10 cellular contexts compared by ENCODE assay signal in genomic region chr4:140085924-140086323, GRCh38.
"Had no signal": no experiment of that assay in that cellular context is flagged by ENCODE, and none has a peak within 500 bp of the region (broad histone marks: within the 10 kb centered on the region; RNA-seq: fewer than 3 reads in every experiment).

No MANE protein-coding gene starts in this region.

- H3K27me3 ChIP-seq: neural progenitor cell, right atrium auricular region had no signal

- H3K9me3 ChIP-seq: left ventricle myocardium inferior, right atrium auricular region had no signal

- H2AFZ ChIP-seq: neural progenitor cell, parathyroid adenoma had no signal

- DNase-seq: activated CD4-positive, alpha-beta T cell treated with anti-CD3 and anti-CD28 coated beads for 4 hours; activated naive CD4-positive, alpha-beta T cell treated with anti-CD3 and anti-CD28 coated beads for 36 hours; caudate nucleus; effector memory CD8-positive, alpha-beta T cell; erythroblast; left ventricle myocardium inferior; SW 1271 had no signal

- H3K27ac ChIP-seq: left ventricle myocardium inferior, neural progenitor cell, parathyroid adenoma, right atrium auricular region had no signal

- H3K4me3 ChIP-seq: left ventricle myocardium inferior, neural progenitor cell, right atrium auricular region had no signal

- H3K79me2 ChIP-seq: parathyroid adenoma had no signal

- ATAC-seq: effector memory CD8-positive, alpha-beta T cell had no signal

- H3K4me1 ChIP-seq: right atrium auricular region had no signal

- H3K36me3 ChIP-seq: left ventricle myocardium inferior, neural progenitor cell, right atrium auricular region had no signal

- H3K4me2 ChIP-seq: neural progenitor cell had no signal
